Comparison of ENCODE assay signal across 23 cellular contexts in the genomic region with DNA sequence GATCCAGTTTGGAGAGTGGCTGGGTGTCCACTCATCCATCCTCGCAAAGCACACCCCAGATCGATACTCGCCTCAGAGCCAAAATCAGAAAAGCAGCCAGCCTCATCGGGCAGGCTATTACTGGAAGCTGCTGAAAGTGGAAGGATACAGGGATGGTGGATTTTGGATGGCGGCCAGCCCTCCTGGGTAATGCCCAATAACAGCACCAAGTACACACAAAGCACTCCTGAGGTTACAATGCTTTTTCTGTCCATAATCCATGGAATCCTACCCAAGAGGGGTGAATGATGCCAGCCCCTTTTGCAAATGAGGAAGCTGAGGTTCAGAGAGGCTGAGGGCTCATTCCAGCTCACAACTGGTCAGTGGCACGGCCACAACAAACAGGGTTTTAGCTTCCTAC.
"Had no signal": no experiment of that assay in that cellular context is flagged by ENCODE, and none has a peak within 500 bp of the region (broad histone marks: within the 10 kb centered on the region; RNA-seq: fewer than 3 reads in every experiment).

No MANE protein-coding gene starts in this region.

- H3K27ac ChIP-seq: body of pancreas, hepatocyte, neutrophil, parathyroid adenoma, right lobe of liver, skin epidermis, transverse colon, vagina, WERI-Rb-1 had no signal

- H3K4me1 Mint-ChIP-seq: activated CD4-positive, alpha-beta T cell treated with anti-CD3 and anti-CD28 coated beads, Interleukin-2, amount 10 ng/mL, durations not matched to agents 7 days and 5 days; activated CD8-positive, alpha-beta memory T cell treated with anti-CD3 and anti-CD28 coated beads, Interleukin-2, amount 10 ng/mL, durations not matched to agents 7 days and 5 days; activated naive CD4-positive, alpha-beta T cell treated with anti-CD3 and anti-CD28 coated beads, Interleukin-2, amount 10 ng/mL, durations not matched to agents 7 days and 5 days; nephron; stimulated activated naive B cell treated with anti-CD40 and anti-IgM and Interleukin-4, amounts not matched to agents 10 μg/mL and 1 μg/mL and 100 μg/mL, for 72 hours had no signal

- H3K4me3 ChIP-seq: body of pancreas, hepatocyte, right lobe of liver, skin epidermis, transverse colon, vagina had no signal

- H3K4me1 ChIP-seq: body of pancreas, parathyroid adenoma, right lobe of liver, transverse colon, vagina had no signal

- H3K36me3 Mint-ChIP-seq: activated CD8-positive, alpha-beta memory T cell treated with anti-CD3 and anti-CD28 coated beads, Interleukin-2, amount 10 ng/mL, durations not matched to agents 7 days and 5 days; activated naive CD4-positive, alpha-beta T cell treated with anti-CD3 and anti-CD28 coated beads, Interleukin-2, amount 10 ng/mL, durations not matched to agents 7 days and 5 days; stimulated activated naive B cell treated with anti-CD40 and anti-IgM and Interleukin-4, amounts not matched to agents 10 μg/mL and 1 μg/mL and 100 μg/mL, for 72 hours had no signal

- H3K27me3 ChIP-seq: body of pancreas, hepatocyte, right lobe of liver, vagina had no signal

- H3K27ac Mint-ChIP-seq: activated CD4-positive, alpha-beta T cell treated with anti-CD3 and anti-CD28 coated beads, Interleukin-2, amount 10 ng/mL, durations not matched to agents 7 days and 5 days; activated CD8-positive, alpha-beta memory T cell treated with anti-CD3 and anti-CD28 coated beads, Interleukin-2, amount 10 ng/mL, durations not matched to agents 7 days and 5 days; activated CD8-positive, alpha-beta T cell treated with anti-CD3 and anti-CD28 coated beads for 36 hours; activated naive CD4-positive, alpha-beta T cell treated with anti-CD3 and anti-CD28 coated beads, Interleukin-2, amount 10 ng/mL, durations not matched to agents 7 days and 5 days; effector memory CD8-positive, alpha-beta T cell; nephron; stimulated activated naive B cell treated with anti-CD40 and anti-IgM and Interleukin-4, amounts not matched to agents 10 μg/mL and 1 μg/mL and 100 μg/mL, for 72 hours had no signal

- H3K9me3 ChIP-seq: body of pancreas, neutrophil, right lobe of liver, transverse colon, vagina had no signal

- H3K9me3 Mint-ChIP-seq: activated CD4-positive, alpha-beta T cell treated with anti-CD3 and anti-CD28 coated beads, Interleukin-2, amount 10 ng/mL, durations not matched to agents 7 days and 5 days; activated CD8-positive, alpha-beta T cell treated with anti-CD3 and anti-CD28 coated beads for 36 hours; activated naive CD4-positive, alpha-beta T cell treated with anti-CD3 and anti-CD28 coated beads, Interleukin-2, amount 10 ng/mL, durations not matched to agents 7 days and 5 days; effector memory CD8-positive, alpha-beta T cell; nephron; stimulated activated naive B cell treated with anti-CD40 and anti-IgM and Interleukin-4, amounts not matched to agents 10 μg/mL and 1 μg/mL and 100 μg/mL, for 72 hours had no signal

- H3K36me3 ChIP-seq: neutrophil, right lobe of liver, transverse colon, vagina, WERI-Rb-1 had no signal

- DNase-seq: activated CD4-positive, alpha-beta T cell treated with anti-CD3 and anti-CD28 coated beads, Interleukin-2, amount 10 ng/mL, durations not matched to agents 7 days and 5 days; activated CD4-positive, CD25-positive, alpha-beta regulatory T cell treated with anti-CD3 and anti-CD28 coated beads, Interleukin-2, amount 50 U/mL, for 72 hours; activated CD8-positive, alpha-beta memory T cell treated with anti-CD3 and anti-CD28 coated beads, Interleukin-2, amount 10 ng/mL, durations not matched to agents 7 days and 5 days; activated CD8-positive, alpha-beta T cell treated with anti-CD3 and anti-CD28 coated beads for 36 hours; activated effector memory CD4-positive, alpha-beta T cell treated with anti-CD3 and anti-CD28 coated beads, Interleukin-2, amount 50 U/mL, for 16 hours; activated naive CD4-positive, alpha-beta T cell treated with anti-CD3 and anti-CD28 coated beads, Interleukin-2, amount 10 ng/mL, durations not matched to agents 7 days and 5 days; activated T-cell treated with anti-CD3 and anti-CD28 coated beads for 4 hours; body of pancreas; effector memory CD8-positive, alpha-beta T cell; glutamatergic neuron; left ventricle myocardium superior; mammary epithelial cell; right lobe of liver; stimulated activated CD4-positive, alpha-beta T cell treated with anti-CD3 and anti-CD28 coated beads, Interleukin-1b, Interleukin-23, amount 100 ng/mL, for 48 hours; stimulated activated naive B cell treated with anti-CD40 and anti-IgM and Interleukin-4, amounts not matched to agents 10 μg/mL and 1 μg/mL and 100 μg/mL, for 72 hours; transverse colon; WERI-Rb-1 had no signal

- H3K4me3 Mint-ChIP-seq: activated CD4-positive, alpha-beta T cell treated with anti-CD3 and anti-CD28 coated beads, Interleukin-2, amount 10 ng/mL, durations not matched to agents 7 days and 5 days; activated CD8-positive, alpha-beta memory T cell treated with anti-CD3 and anti-CD28 coated beads, Interleukin-2, amount 10 ng/mL, durations not matched to agents 7 days and 5 days; activated CD8-positive, alpha-beta T cell treated with anti-CD3 and anti-CD28 coated beads for 36 hours; activated naive CD4-positive, alpha-beta T cell treated with anti-CD3 and anti-CD28 coated beads, Interleukin-2, amount 10 ng/mL, durations not matched to agents 7 days and 5 days; effector memory CD8-positive, alpha-beta T cell; nephron; stimulated activated naive B cell treated with anti-CD40 and anti-IgM and Interleukin-4, amounts not matched to agents 10 μg/mL and 1 μg/mL and 100 μg/mL, for 72 hours had no signal
